In the genomic region with DNA sequence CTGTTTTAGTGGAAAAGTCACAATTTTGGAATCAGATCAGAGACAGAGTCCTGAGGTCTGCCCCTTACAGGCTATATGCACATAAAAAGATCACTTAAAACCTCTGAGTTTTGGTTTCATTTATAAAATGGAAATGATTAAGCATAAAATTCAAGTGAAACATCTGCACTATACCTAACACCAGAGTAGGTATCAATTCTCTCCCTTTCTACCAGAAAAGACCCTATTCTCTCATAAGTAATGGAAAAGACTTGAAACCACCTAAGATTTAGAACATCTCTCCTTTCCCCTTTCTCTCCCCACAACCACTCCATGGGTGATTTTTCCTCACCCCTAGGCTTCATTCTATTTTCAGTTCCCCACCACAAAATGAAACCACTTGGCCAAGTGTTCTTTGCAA, we compare ENCODE assay signal across 12 cellular contexts. TPM values are rescaled to one million over a fixed set of nuclear protein-coding genes. Genes with fewer than 3 reads are reported as not detected.
DNase-seq lines count a peak whose midpoint lies in the region; ATAC-seq, FAIRE-seq and TF ChIP-seq lines count a peak whose summit lies in the region.
"Had no signal": no experiment of that assay in that cellular context is flagged by ENCODE, and none has a peak within 500 bp of the region (broad histone marks: within the 10 kb centered on the region; RNA-seq: fewer than 3 reads in every experiment).

No MANE protein-coding gene starts in this region.

- H3K27me3 ChIP-seq in ascending aorta, result no peaks in the 10 kb centered on the region
- H3K27me3 ChIP-seq in small intestine (ENCODE audit: control insufficient read depth in 2 of 2, insufficient read depth in 2 of 2, low read length in 2 of 2), result no peaks in the 10 kb centered on the region

- no peaks in the 10 kb centered on the region for H3K4me1 ChIP-seq in ascending aorta
- no peaks in the 10 kb centered on the region for H3K4me1 ChIP-seq in small intestine (ENCODE audit: control insufficient read depth in 2 of 2, insufficient read depth in 1 of 2, low read depth in 1 of 2, low read length in 1 of 2)

- H3K4me3 ChIP-seq in ascending aorta (peak overlapping the region in 1 of 2 donors; percentile 62), small intestine (ENCODE audit: low read depth in 1 of 2, low read length in 2 of 2) (no peak overlapping the region)

- intact Hi-C loops in ascending aorta (cut with DNase I), result no loop called here

- H3K36me3 ChIP-seq in ascending aorta, result no peaks in the 10 kb centered on the region
- no peaks in the 10 kb centered on the region for H3K36me3 ChIP-seq in small intestine (ENCODE audit: control insufficient read depth in 2 of 2, insufficient read depth in 2 of 2, low read length in 2 of 2)

- H3K27ac ChIP-seq in ascending aorta (peak overlapping the region; percentile 49 to 80), small intestine (ENCODE audit: low read depth in 1 of 2, low read length in 1 of 2) (no peak overlapping the region)

- ATAC-seq in HG03175 (IDR thresholded peaks at IDR 0.05; ENCODE audit: unreplicated experiment), result peak; percentile 61

- no peak for TF ChIP-seq POLR2A in GM12891 (IDR thresholded peaks at IDR 0.05; ENCODE audit: low read depth, low read length)

- peak; percentile 72 for FAIRE-seq in GM12891 (lab: Jason Lieb, UNC)
- FAIRE-seq in small intestine (lab: Jason Lieb, UNC), result no peak

- no peaks in the 10 kb centered on the region for H3K9me3 ChIP-seq in ascending aorta
- no peaks in the 10 kb centered on the region for H3K9me3 ChIP-seq in small intestine (ENCODE audit: control insufficient read depth, low read depth)

- TF ChIP-seq CTCF in GM20000 (IDR thresholded peaks at IDR 0.05; ENCODE audit: extremely low read depth, missing control alignments) (no peak), ascending aorta (IDR thresholded peaks at IDR 0.05) (no peak)

- DNase-seq in GM12891 (ENCODE audit: insufficient read length, low spot score), result no peak
- DNase-seq in GM20000 (ENCODE audit: low spot score), result peak; percentile 16
- DNase-seq in ascending aorta (ENCODE audit: low spot score in 2 of 2), result no peak
- no peak for DNase-seq in occipital lobe (lab: John Stamatoyannopoulos, UW)
- DNase-seq in LoVo (ENCODE audit: low spot score), result no peak
- no peak for DNase-seq in NCI-H510A (lab: John Stamatoyannopoulos, UW)
- no peak for DNase-seq in small intestine
- DNase-seq: amygdala had no signal

TF ChIP-seq in GM12891, 5 proteins besides CTCF, POLR2A, EP300 and RAD21:
- TF ChIP-seq SPI1 (IDR thresholded peaks at IDR 0.05; ENCODE audit: low read depth, low read length) (no peak), POLR2AphosphoS5 (IDR thresholded peaks at IDR 0.05; ENCODE audit: low read depth, low read length) (no peak), TAF1 (IDR thresholded peaks at IDR 0.05; ENCODE audit: low read depth, low read length) (no peak), PAX5 (IDR thresholded peaks at IDR 0.05; ENCODE audit: insufficient read depth, low read length, severe bottlenecking) (no peak), POU2F2 (IDR thresholded peaks at IDR 0.05; ENCODE audit: low read depth, low read length) (no peak)

RNA-seq across cellular contexts. Expression of a gene that starts 0.9 kb away (rescaled TPM):
- polyA plus RNA-seq in GM12891 (2012; ENCODE audit: low read depth, missing spikeins), result 0.10 TPM
- total RNA-seq in ascending aorta, result not detected
- 0.31 TPM for total RNA-seq in occipital lobe
- polyA plus RNA-seq in small intestine, result under 1 TPM in 1 of 3 donors, not detected in 2; 0.13 TPM
- total RNA-seq: Daoy, glomerular endothelial cell, subcutaneous adipose tissue had no signal

Comparison
In these comparisons a context has a peak if more than half of its experiments do, and no peak if none do; other contexts are left out.
1. H3K27ac ChIP-seq: peak in ascending aorta (2 of 2); none in small intestine (0 of 2).